Comparison of ENCODE assay signal across 15 cellular contexts in genomic region chr10:89873047-89873446, GRCh38.
DNase-seq lines count a peak whose midpoint lies in the region; ATAC-seq and TF ChIP-seq lines count a peak whose summit lies in the region.
"Had no signal": no experiment of that assay in that cellular context is flagged by ENCODE, and none has a peak within 500 bp of the region (broad histone marks: within the 10 kb centered on the region; RNA-seq: fewer than 3 reads in every experiment).

No MANE protein-coding gene starts in this region.

- ATAC-seq in GM18868 (IDR thresholded peaks at IDR 0.05; ENCODE audit: unreplicated experiment) (peak; percentile 70), GM21515 (IDR thresholded peaks at IDR 0.05; ENCODE audit: unreplicated experiment) (peak; percentile 68), HG02973 (IDR thresholded peaks at IDR 0.05; ENCODE audit: unreplicated experiment) (peak; percentile 66), HG03575 (IDR thresholded peaks at IDR 0.05; ENCODE audit: extremely low read depth, insufficient number of reproducible peaks, low FRiP score, unreplicated experiment) (peak; percentile 83), GM21723 (IDR thresholded peaks at IDR 0.05; ENCODE audit: unreplicated experiment) (no peak)

- 79 to 89% methylated on average over 4 of the region's 4 CpGs for WGBS in lower leg skin, 2 donors

- DNase-seq in SKM-1 (lab: John Stamatoyannopoulos, UW; ENCODE audit: unreplicated experiment): no peak
- no peak for DNase-seq in NCI-H446 treated with DMSO at 0.1 percent for 48 hours (lab: John Stamatoyannopoulos, UW)
- no peak for DNase-seq in lower leg skin (ENCODE audit: low spot score in 2 of 2)
- DNase-seq: activated CD4-positive, alpha-beta T cell treated with anti-CD3 and anti-CD28 coated beads, Interleukin-2, amount 50 U/mL, for 4 hours; activated effector memory CD4-positive, alpha-beta T cell treated with anti-CD3 and anti-CD28 coated beads, Interleukin-2, amount 50 U/mL, for 16 hours; mesendoderm; NCI-H1417; occipital lobe; small intestine had no signal

- no peak overlapping the region for H3K4me3 ChIP-seq in lower leg skin (ENCODE audit: low read depth, poor library complexity, severe bottlenecking)
- H3K4me3 ChIP-seq: BLaER1 had no signal

- intact Hi-C loops in lower leg skin (cut with DNase I; ENCODE audit: low total_unique reads): no loop called here

- TF ChIP-seq CTCF in lower leg skin (IDR thresholded peaks at IDR 0.05): no peak

- TF ChIP-seq POLR2A in lower leg skin (IDR thresholded peaks at IDR 0.05): no peak
